24 cellular contexts compared by ENCODE assay signal in the genomic region with DNA sequence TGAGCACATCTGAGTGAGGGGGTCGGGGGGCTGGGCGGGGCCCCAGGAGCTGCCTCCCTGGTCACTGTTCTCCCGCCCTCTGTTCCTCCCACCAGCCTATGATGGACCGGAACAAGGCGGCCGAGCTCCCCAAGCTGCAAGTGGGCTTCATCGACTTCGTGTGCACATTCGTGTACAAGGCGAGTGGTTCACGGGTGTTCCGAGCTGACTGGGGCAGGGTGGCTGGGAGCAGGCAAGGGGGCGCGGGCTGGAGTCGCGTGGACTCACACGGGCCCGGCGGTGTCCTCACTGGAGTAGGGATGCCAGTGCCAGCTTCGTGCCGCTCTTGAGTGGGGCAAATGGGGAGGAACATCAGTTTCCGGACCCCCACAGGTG. TPM values are rescaled to one million over a fixed set of nuclear protein-coding genes. Genes with fewer than 3 reads are reported as not detected.
DNase-seq lines count a peak whose midpoint lies in the region; ATAC-seq and TF ChIP-seq lines count a peak whose summit lies in the region.
"Had no signal": no experiment of that assay in that cellular context is flagged by ENCODE, and none has a peak within 500 bp of the region (broad histone marks: within the 10 kb centered on the region; RNA-seq: fewer than 3 reads in every experiment).

No MANE protein-coding gene starts in this region.

- no peaks in the 10 kb centered on the region for H3K27me3 Mint-ChIP-seq in activated CD8-positive, alpha-beta T cell treated with anti-CD3 and anti-CD28 coated beads, Interleukin-2, amount 10 ng/mL, durations not matched to agents 7 days and 5 days (ENCODE audit: low read depth)

- ATAC-seq in Right ventricle myocardium inferior (no peak), heart right ventricle (no peak), right lobe of liver (peak in 1 of 4 donors; percentile 4)
- ATAC-seq in activated CD8-positive, alpha-beta T cell treated with anti-CD3 and anti-CD28 coated beads, Interleukin-2, amount 10 ng/mL, durations not matched to agents 7 days and 5 days: no peak

- POLR2A ChIA-PET in activated CD8-positive, alpha-beta T cell treated with anti-CD3 and anti-CD28 coated beads, Interleukin-2, amount 10 ng/mL, durations not matched to agents 7 days and 5 days (lab: Charles Lee): interaction anchor here (2.9 kb wide), 1 partner anchor 8 kb away, joined by 17 read pairs; a partner anchor contains a TSS

- no peaks in the 10 kb centered on the region for H3K9me3 Mint-ChIP-seq in activated CD8-positive, alpha-beta T cell treated with anti-CD3 and anti-CD28 coated beads, Interleukin-2, amount 10 ng/mL, durations not matched to agents 7 days and 5 days (ENCODE audit: insufficient read depth)

- 82 to 85% methylated on average over 22 of the region's 22 CpGs for WGBS in heart right ventricle, 2 donors
- 40% methylated on average over 1 of the region's 22 CpGs for WGBS in right lobe of liver (ENCODE audit: insufficient coverage, low coverage, low lambda C conversion rate, missing lambda C conversion rate)

- no peak overlapping the region for H3K27ac Mint-ChIP-seq in activated CD8-positive, alpha-beta T cell treated with anti-CD3 and anti-CD28 coated beads, Interleukin-2, amount 10 ng/mL, durations not matched to agents 7 days and 5 days

- CTCF ChIA-PET in activated CD8-positive, alpha-beta T cell treated with anti-CD3 and anti-CD28 coated beads, Interleukin-2, amount 10 ng/mL, durations not matched to agents 7 days and 5 days (lab: Charles Lee): no interaction called here

- H3K27me3 ChIP-seq in heart right ventricle: peaks cover 0 to 17% (median 2%) of the 10 kb centered on the region in 7 donors
- H3K27me3 ChIP-seq in right lobe of liver: no peaks in the 10 kb centered on the region
- H3K27me3 ChIP-seq: Peyer's patch, SJSA1 had no signal

- no peak overlapping the region for H3K4me3 ChIP-seq in heart right ventricle
- no peak overlapping the region for H3K4me3 ChIP-seq in right lobe of liver
- H3K4me3 ChIP-seq: Peyer's patch, SJSA1 had no signal

- H3K36me3 Mint-ChIP-seq in activated CD8-positive, alpha-beta T cell treated with anti-CD3 and anti-CD28 coated beads, Interleukin-2, amount 10 ng/mL, durations not matched to agents 7 days and 5 days (ENCODE audit: low read depth): peaks cover 13% of the 10 kb centered on the region

- H3K27ac ChIP-seq in heart right ventricle: no peak overlapping the region
- peak overlapping the region; percentile 24 for H3K27ac ChIP-seq in caudate nucleus (ENCODE audit: low read depth, low read length)
- H3K27ac ChIP-seq in right lobe of liver: no peak overlapping the region
- peak overlapping the region; percentile 67 for H3K27ac ChIP-seq in temporal lobe (ENCODE audit: low read depth, low read length)
- H3K27ac ChIP-seq: Peyer's patch, SJSA1 had no signal

- intact Hi-C loops in Right ventricle myocardium inferior (cut with DNase I): no loop called here
- intact Hi-C loops in heart right ventricle (cut with DNase I): no loop called here
- intact Hi-C loops in right lobe of liver (cut with DNase I): no loop called here

- TF ChIP-seq CTCF in heart right ventricle (IDR thresholded peaks at IDR 0.05) (no peak), right lobe of liver (IDR thresholded peaks at IDR 0.05) (no peak)

- DNase-seq in Right ventricle myocardium inferior (ENCODE audit: missing footprints) (peak; percentile 55), heart right ventricle (no peak), caudate nucleus (lab: John Stamatoyannopoulos, UW) (no peak), right lobe of liver (peak in 2 of 3 donors; percentile 18 to 46), iPS-NIHi11 (ENCODE audit: low spot score) (no peak)
- DNase-seq in activated CD8-positive, alpha-beta T cell treated with anti-CD3 and anti-CD28 coated beads, Interleukin-2, amount 10 ng/mL, durations not matched to agents 7 days and 5 days: no peak
- DNase-seq: AML-193, EL, GF-D8, Kasumi-1, NCI-H1417, NCI-H1694 treated with DMSO at 0.1 percent for 48 hours, NCI-H2081 treated with DMSO at 0.1 percent for 48 hours, NCI-H2171 treated with DMSO at 0.1 percent for 48 hours, NCI-H524 treated with DMSO at 0.1 percent for 48 hours, NCI-H82, Peyer's patch had no signal

- H3K9me3 ChIP-seq in heart right ventricle (no peaks in the 10 kb centered on the region), right lobe of liver (no peaks in the 10 kb centered on the region)
- H3K9me3 ChIP-seq: Peyer's patch, SJSA1 had no signal

- peaks cover 22% of the 10 kb centered on the region for H3K4me1 Mint-ChIP-seq in activated CD8-positive, alpha-beta T cell treated with anti-CD3 and anti-CD28 coated beads, Interleukin-2, amount 10 ng/mL, durations not matched to agents 7 days and 5 days (ENCODE audit: low read depth)

- no peak overlapping the region for H3K4me3 Mint-ChIP-seq in activated CD8-positive, alpha-beta T cell treated with anti-CD3 and anti-CD28 coated beads, Interleukin-2, amount 10 ng/mL, durations not matched to agents 7 days and 5 days
- H3K4me3 Mint-ChIP-seq: CD14-positive monocyte had no signal

- H3K4me1 ChIP-seq in heart right ventricle (peaks cover 0 to 19% (median 8%) of the 10 kb centered on the region in 9 donors), right lobe of liver (no peaks in the 10 kb centered on the region)
- H3K4me1 ChIP-seq: SJSA1 had no signal

- H3K36me3 ChIP-seq in heart right ventricle: peaks cover 0 to 14% (median 6%) of the 10 kb centered on the region in 9 donors
- H3K36me3 ChIP-seq in right lobe of liver: peaks cover 0 to 5% (median 2%) of the 10 kb centered on the region in 4 donors

- TF ChIP-seq POLR2A in right lobe of liver (IDR thresholded peaks at IDR 0.05): no peak

RNA-seq across cellular contexts. Expression of a gene that starts 7.7 kb away (rescaled TPM):
- total RNA-seq in Right ventricle myocardium inferior (1,162 TPM), heart right ventricle (1,000 to 10,000 TPM in 5 of 10 donors, 100 to 1,000 TPM in 5; 651 to 1,196 (median 982) TPM), right lobe of liver (100 to 1,000 TPM in 4 of 6 experiments, 10 to 100 TPM in 2; 78.2 to 225 (median 162) TPM), temporal lobe (87.8 TPM)
- 1,000 to 10,000 TPM in 1 of 2 donors, 100 to 1,000 TPM in 1; 999 to 4,239 TPM for polyA plus RNA-seq in heart right ventricle
- total RNA-seq in activated CD8-positive, alpha-beta T cell treated with anti-CD3 and anti-CD28 coated beads, Interleukin-2, amount 10 ng/mL, durations not matched to agents 7 days and 5 days: 100 to 1,000 TPM; 243 to 267 TPM

RNA-seq across cellular contexts. Expression of a gene that starts 7.9 kb away (rescaled TPM):
- total RNA-seq in Right ventricle myocardium inferior (3.9 TPM), heart right ventricle (1 to 10 TPM; 4.0 to 7.5 (median 6.1) TPM), right lobe of liver (1 to 10 TPM; 6.9 to 9.2 (median 8.4) TPM), temporal lobe (6.4 TPM)
- 1 to 10 TPM; 3.3 to 8.1 TPM for polyA plus RNA-seq in heart right ventricle
- 10 to 100 TPM; 11.6 to 19.3 TPM for total RNA-seq in activated CD8-positive, alpha-beta T cell treated with anti-CD3 and anti-CD28 coated beads, Interleukin-2, amount 10 ng/mL, durations not matched to agents 7 days and 5 days

RNA-seq across cellular contexts. Expression of a gene that starts 22.5 kb away (rescaled TPM):
- total RNA-seq in Right ventricle myocardium inferior (17.3 TPM), heart right ventricle (10 to 100 TPM in 9 of 10 donors, 1 to 10 TPM in 1; 9.8 to 16.9 (median 12.3) TPM), right lobe of liver (1 to 10 TPM; 2.9 to 9.0 (median 5.2) TPM), temporal lobe (0.49 TPM)
- 10 to 100 TPM in 1 of 2 donors, 1 to 10 TPM in 1; 8.8 to 28.5 TPM for polyA plus RNA-seq in heart right ventricle
- under 1 TPM; 0.37 to 0.89 TPM for total RNA-seq in activated CD8-positive, alpha-beta T cell treated with anti-CD3 and anti-CD28 coated beads, Interleukin-2, amount 10 ng/mL, durations not matched to agents 7 days and 5 days
- total RNA-seq: MCF 10A, OCI-LY7, SJSA1 had no signal
- polyA plus RNA-seq: AG04450 had no signal

RNA-seq across cellular contexts. Expression of a gene that starts 39.2 kb away (rescaled TPM):
- total RNA-seq in Right ventricle myocardium inferior (21.7 TPM), heart right ventricle (10 to 100 TPM; 17.5 to 26.1 (median 20.9) TPM), right lobe of liver (10 to 100 TPM; 13.0 to 23.5 (median 14.7) TPM), temporal lobe (54.6 TPM)
- polyA plus RNA-seq in heart right ventricle: 10 to 100 TPM; 21.7 to 50.8 TPM
- total RNA-seq in activated CD8-positive, alpha-beta T cell treated with anti-CD3 and anti-CD28 coated beads, Interleukin-2, amount 10 ng/mL, durations not matched to agents 7 days and 5 days: 10 to 100 TPM; 33.5 to 36.2 TPM

RNA-seq across cellular contexts. Expression of a gene that starts 41.0 kb away (rescaled TPM):
- 1.7 TPM for total RNA-seq in Right ventricle myocardium inferior
- 1 to 10 TPM; 1.8 to 6.2 (median 4.4) TPM for total RNA-seq in heart right ventricle
- 1 to 10 TPM in 1 of 2 donors, under 1 TPM in 1; 0.73 to 2.0 TPM for polyA plus RNA-seq in heart right ventricle
- total RNA-seq in right lobe of liver: 1 to 10 TPM in 1 of 6 experiments, under 1 TPM in 4, not detected in 1; 0.24 to 1.9 (median 0.76) TPM
- 4.7 TPM for total RNA-seq in temporal lobe
- total RNA-seq in activated CD8-positive, alpha-beta T cell treated with anti-CD3 and anti-CD28 coated beads, Interleukin-2, amount 10 ng/mL, durations not matched to agents 7 days and 5 days: 10 to 100 TPM; 16.1 to 17.7 TPM
- total RNA-seq: A172, MCF 10A, OCI-LY7, SJSA1 had no signal

Comparison
In these comparisons a context has a peak if more than half of its experiments do, and no peak if none do; other contexts are left out.
1. DNase-seq: peak in Right ventricle myocardium inferior (single experiment) and right lobe of liver (2 of 3); none in heart right ventricle (0 of 2), caudate nucleus (0 of 61), activated CD8-positive, alpha-beta T cell treated with anti-CD3 and anti-CD28 coated beads, Interleukin-2, amount 10 ng/mL, durations not matched to agents 7 days and 5 days (single experiment) and iPS-NIHi11 (single experiment).
2. H3K27ac ChIP-seq: peak in caudate nucleus (single experiment) and temporal lobe (single experiment); none in heart right ventricle (0 of 10) and right lobe of liver (0 of 3).